ENCODE assay signal across 10 cellular contexts in the genomic region with DNA sequence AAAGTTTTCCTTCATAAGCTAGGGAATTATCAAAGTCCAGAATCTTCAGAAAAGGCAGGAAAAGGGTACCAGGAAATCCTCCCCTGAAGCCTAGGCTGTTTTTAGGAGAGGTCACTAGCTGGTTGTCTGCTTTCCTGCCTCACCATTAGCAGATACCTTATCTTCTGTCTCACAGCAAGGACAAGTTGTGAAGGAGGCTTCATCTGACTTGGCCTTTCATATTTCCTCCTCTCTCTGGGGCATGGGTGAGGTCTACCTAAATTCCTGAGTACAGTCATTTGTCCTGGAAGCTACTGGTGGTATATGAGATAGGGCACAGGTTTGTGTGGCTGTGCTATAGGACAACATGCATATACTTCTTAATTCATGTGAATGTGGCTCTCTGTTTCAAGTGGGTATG. TPM values are rescaled to one million over a fixed set of nuclear protein-coding genes. Genes with fewer than 3 reads are reported as not detected.
A peak's percentile ranks its signal among the peaks of the same experiment; 100 is the strongest.
DNase-seq lines count a peak whose midpoint lies in the region; ATAC-seq and TF ChIP-seq lines count a peak whose summit lies in the region.
"Had no signal": no experiment of that assay in that cellular context is flagged by ENCODE, and none has a peak within 500 bp of the region (broad histone marks: within the 10 kb centered on the region; RNA-seq: fewer than 3 reads in every experiment).

No MANE protein-coding gene starts in this region.

- H3K79me2 ChIP-seq in mesendoderm (ENCODE audit: control insufficient read depth, insufficient read depth, low read length): peaks cover 7% of the 10 kb centered on the region

- no peak for TF ChIP-seq CTCF in type B pancreatic cell (conservative IDR thresholded peaks at IDR 0.05)

- H3K27ac ChIP-seq in mesendoderm (ENCODE audit: low read depth, low read length): no peak overlapping the region

- no peak for ATAC-seq in activated naive CD4-positive, alpha-beta T cell treated with anti-CD3 and anti-CD28 coated beads, Interleukin-2, amount 50 U/mL, for 72 hours

- H3K36me3 Mint-ChIP-seq in activated naive CD4-positive, alpha-beta T cell treated with anti-CD3 and anti-CD28 coated beads, Interleukin-2, amount 50 U/mL, for 24 hours: peaks cover 2% of the 10 kb centered on the region
- peaks cover 6 to 13% of the 10 kb centered on the region in 2 donors for H3K36me3 Mint-ChIP-seq in activated naive CD4-positive, alpha-beta T cell treated with anti-CD3 and anti-CD28 coated beads, Interleukin-2, amount 50 U/mL, for 72 hours
- peaks cover 19% of the 10 kb centered on the region for H3K36me3 Mint-ChIP-seq in type B pancreatic cell

- H3K27ac Mint-ChIP-seq in activated naive CD4-positive, alpha-beta T cell treated with anti-CD3 and anti-CD28 coated beads, Interleukin-2, amount 50 U/mL, for 24 hours: peak overlapping the region; percentile 81
- H3K27ac Mint-ChIP-seq in activated naive CD4-positive, alpha-beta T cell treated with anti-CD3 and anti-CD28 coated beads, Interleukin-2, amount 50 U/mL, for 72 hours: peak overlapping the region in 1 of 2 donors; percentile 88
- peak overlapping the region; percentile 57 for H3K27ac Mint-ChIP-seq in type B pancreatic cell

- peaks cover 47% of the 10 kb centered on the region for H3K4me1 ChIP-seq in mesendoderm (ENCODE audit: control insufficient read depth, low read depth, low read length)

- no peaks in the 10 kb centered on the region for H3K36me3 ChIP-seq in mesendoderm (ENCODE audit: control insufficient read depth, insufficient read depth, low read length)

- peaks cover 17% of the 10 kb centered on the region for H3K79me1 ChIP-seq in mesendoderm (ENCODE audit: low read length)

- H3K9ac ChIP-seq in mesendoderm (ENCODE audit: low read length): peak overlapping the region; percentile 93

- peak overlapping the region; percentile 87 for H3K4me3 Mint-ChIP-seq in activated naive CD4-positive, alpha-beta T cell treated with anti-CD3 and anti-CD28 coated beads, Interleukin-2, amount 50 U/mL, for 24 hours
- peak overlapping the region; percentile 93 for H3K4me3 Mint-ChIP-seq in type B pancreatic cell

- H3K4me3 ChIP-seq in mesendoderm (ENCODE audit: low read length): no peak overlapping the region

- no peak overlapping the region for H4K5ac ChIP-seq in mesendoderm (ENCODE audit: low read length)

- no peaks in the 10 kb centered on the region for H3K27me3 Mint-ChIP-seq in activated naive CD4-positive, alpha-beta T cell treated with anti-CD3 and anti-CD28 coated beads, Interleukin-2, amount 50 U/mL, for 24 hours
- no peaks in the 10 kb centered on the region for H3K27me3 Mint-ChIP-seq in type B pancreatic cell

- H3K4me1 Mint-ChIP-seq in activated naive CD4-positive, alpha-beta T cell treated with anti-CD3 and anti-CD28 coated beads, Interleukin-2, amount 50 U/mL, for 24 hours: peaks cover 72% of the 10 kb centered on the region
- peaks cover 29% of the 10 kb centered on the region for H3K4me1 Mint-ChIP-seq in type B pancreatic cell (ENCODE audit: unreplicated experiment)

- H2BK5ac ChIP-seq in mesendoderm (ENCODE audit: low read length): no peak overlapping the region

- DNase-seq in activated naive CD4-positive, alpha-beta T cell treated with anti-CD3 and anti-CD28 coated beads, Interleukin-2, amount 50 U/mL, for 72 hours (ENCODE audit: low spot score in 2 of 2): no peak
- DNase-seq in astrocyte of the hippocampus (ENCODE audit: low read depth, low spot score) (peak; percentile 6), mesendoderm (peak; percentile 59), type B pancreatic cell (ENCODE audit: extremely low spot score, unreplicated experiment) (no peak), NCI-H345 (lab: John Stamatoyannopoulos, UW) (no peak), KBM-7 (no peak), RKO (ENCODE audit: low spot score) (no peak)
- DNase-seq: COR-L47, MG63 had no signal

- in situ Hi-C loops in KBM-7 (cut with MboI; ENCODE audit: low pct_unique_long_range_greater_than_20kb, low sequenced_read_pairs): no loop called here

- no peak overlapping the region for H2BK15ac ChIP-seq in mesendoderm (replicated peaks; ENCODE audit: low read depth)

- peak overlapping the region; percentile 17 for H3K56ac ChIP-seq in mesendoderm (ENCODE audit: low read length)

- H3K27me3 ChIP-seq in mesendoderm (ENCODE audit: insufficient read depth, low read length, poor library complexity): no peaks in the 10 kb centered on the region
- H3K27me3 ChIP-seq: MG63 had no signal

- no peak overlapping the region for H3K18ac ChIP-seq in mesendoderm (ENCODE audit: low read length)

- no peak overlapping the region for H3K4ac ChIP-seq in mesendoderm (ENCODE audit: low read depth, low read length)

- no peak overlapping the region for H2BK120ac ChIP-seq in mesendoderm (ENCODE audit: low read depth, low read length)

- H3K23ac ChIP-seq in mesendoderm (ENCODE audit: low read length): no peak overlapping the region

- no peaks in the 10 kb centered on the region for H3K9me3 Mint-ChIP-seq in activated naive CD4-positive, alpha-beta T cell treated with anti-CD3 and anti-CD28 coated beads, Interleukin-2, amount 50 U/mL, for 24 hours
- H3K9me3 Mint-ChIP-seq in activated naive CD4-positive, alpha-beta T cell treated with anti-CD3 and anti-CD28 coated beads, Interleukin-2, amount 50 U/mL, for 72 hours: no peaks in the 10 kb centered on the region
- no peaks in the 10 kb centered on the region for H3K9me3 Mint-ChIP-seq in type B pancreatic cell

- no peak overlapping the region for H4K8ac ChIP-seq in mesendoderm (ENCODE audit: low read depth, low read length)

- H3K4me2 ChIP-seq in mesendoderm (ENCODE audit: low read length): peak overlapping the region; percentile 25

- H2AK5ac ChIP-seq in mesendoderm (ENCODE audit: low read length): no peak overlapping the region

RNA-seq across cellular contexts. Expression of gene FOXJ2, which starts 2.3 kb away (rescaled TPM):
- total RNA-seq in activated naive CD4-positive, alpha-beta T cell treated with anti-CD3 and anti-CD28 coated beads, Interleukin-2, amount 50 U/mL, for 72 hours: 10 to 100 TPM; 14.3 to 16.9 TPM
- 6.4 TPM for polyA plus RNA-seq in mesendoderm (2013, experiment 1 of 2)
- polyA plus RNA-seq in mesendoderm (2013, experiment 2 of 2): 6.6 TPM
- 15.6 and 35.5 TPM in 2 replicates for total RNA-seq in type B pancreatic cell (ENCODE audit: low replicate concordance)

RNA-seq across cellular contexts. Expression of gene C3AR1, which starts 31.4 kb away (rescaled TPM):
- total RNA-seq in activated naive CD4-positive, alpha-beta T cell treated with anti-CD3 and anti-CD28 coated beads, Interleukin-2, amount 50 U/mL, for 72 hours: 1 to 10 TPM in 1 of 2 donors, under 1 TPM in 1; 0.54 to 3.1 TPM
- polyA plus RNA-seq in mesendoderm (2013, experiment 1 of 2): not detected
- polyA plus RNA-seq in mesendoderm (2013, experiment 2 of 2): not detected
- total RNA-seq in type B pancreatic cell (ENCODE audit: low replicate concordance): not detected in 2 replicates

RNA-seq across cellular contexts. Expression of gene NECAP1, which starts 47.3 kb away (rescaled TPM):
- total RNA-seq in activated naive CD4-positive, alpha-beta T cell treated with anti-CD3 and anti-CD28 coated beads, Interleukin-2, amount 50 U/mL, for 72 hours: 10 to 100 TPM; 23.2 to 43.8 TPM
- polyA plus RNA-seq in mesendoderm (2013, experiment 1 of 2): 16.1 TPM
- polyA plus RNA-seq in mesendoderm (2013, experiment 2 of 2): 16.1 TPM
- 26.9 and 61.4 TPM in 2 replicates for total RNA-seq in type B pancreatic cell (ENCODE audit: low replicate concordance)

Comparison
In these comparisons a context has a peak if more than half of its experiments do, and no peak if none do; other contexts are left out.
1. DNase-seq: peak in astrocyte of the hippocampus (single experiment) and mesendoderm (single experiment); none in activated naive CD4-positive, alpha-beta T cell treated with anti-CD3 and anti-CD28 coated beads, Interleukin-2, amount 50 U/mL, for 72 hours (0 of 2), type B pancreatic cell (single experiment), NCI-H345 (single experiment), KBM-7 (single experiment) and RKO (single experiment).